ENCODE assay signal across 9 cellular contexts in the genomic region with DNA sequence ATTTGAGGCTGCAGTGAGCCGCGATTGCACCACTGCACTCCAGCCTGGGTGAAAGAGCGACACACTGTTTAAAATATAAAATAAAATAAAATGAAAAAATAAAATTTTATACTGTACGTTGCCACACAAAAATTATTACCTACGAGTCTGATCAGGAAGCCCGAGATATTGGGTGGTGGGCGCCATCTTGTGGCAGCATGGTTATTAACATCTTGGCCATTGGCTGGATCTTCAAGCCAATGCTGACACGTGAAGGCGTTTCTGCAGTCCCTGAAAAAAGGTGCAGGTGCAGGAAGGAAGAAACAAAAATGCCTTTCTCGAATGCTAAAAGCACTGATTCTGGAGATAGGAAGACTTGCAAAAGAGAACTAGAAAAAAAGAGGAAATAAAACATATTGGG. TPM values are rescaled to one million over a fixed set of nuclear protein-coding genes. Genes with fewer than 3 reads are reported as not detected.
DNase-seq lines count a peak whose midpoint lies in the region; ATAC-seq and TF ChIP-seq lines count a peak whose summit lies in the region.
"Had no signal": no experiment of that assay in that cellular context is flagged by ENCODE, and none has a peak within 500 bp of the region (broad histone marks: within the 10 kb centered on the region; RNA-seq: fewer than 3 reads in every experiment).

No MANE protein-coding gene starts in this region.

- intact Hi-C loops in ascending aorta (cut with DNase I), result no loop called here

- no peaks in the 10 kb centered on the region for H3K9me3 ChIP-seq in ascending aorta

- peak; percentile 25 to 59 (median 43) for TF ChIP-seq CTCF in ascending aorta (IDR thresholded peaks at IDR 0.05)

- no peak overlapping the region for H3K27ac ChIP-seq in ascending aorta
- H3K27ac ChIP-seq: BLaER1 treated with 17β-estradiol and CSF1 and Interleukin-3, amounts not matched to agents 10 nM and 100 nM had no signal

- ATAC-seq in GM21717 (IDR thresholded peaks at IDR 0.05; ENCODE audit: unreplicated experiment), result no peak

- H3K27me3 ChIP-seq in ascending aorta, result no peaks in the 10 kb centered on the region

- no peaks in the 10 kb centered on the region for H3K36me3 ChIP-seq in ascending aorta
- H3K36me3 ChIP-seq: BLaER1 treated with 17β-estradiol and CSF1 and Interleukin-3, amounts not matched to agents 10 nM and 100 nM had no signal

- H3K4me3 ChIP-seq in ascending aorta, result no peak overlapping the region
- H3K4me3 ChIP-seq: BLaER1 treated with 17β-estradiol and CSF1 and Interleukin-3, amounts not matched to agents 10 nM and 100 nM had no signal

- DNase-seq in NCI-H1436 (lab: John Stamatoyannopoulos, UW), result peak; percentile 13
- no peak for DNase-seq in NCI-H1436 treated with DMSO at 0.1 percent for 48 hours (lab: John Stamatoyannopoulos, UW)
- DNase-seq in Kasumi-1 (lab: John Stamatoyannopoulos, UW), result peak; percentile 36 to 48
- peak; percentile 6 to 63 (median 33) for DNase-seq in T-helper 2 cell
- peak in 1 of 2 donors; percentile 75 for DNase-seq in ascending aorta (ENCODE audit: low spot score in 2 of 2)
- peak in 31 of 51 donors; percentile 0 to 48 (median 6) for DNase-seq in hypothalamus (lab: John Stamatoyannopoulos, UW)
- DNase-seq in stimulated activated CD4-positive, alpha-beta T cell treated with anti-CD3 and anti-CD28 coated beads, Interleukin-15, amount 100 ng/mL, for 1 hour (ENCODE audit: low read depth in 1 of 2, low spot score in 1 of 2), result peak; percentile 19 to 35

- H3K4me1 ChIP-seq in ascending aorta, result no peaks in the 10 kb centered on the region

RNA-seq across cellular contexts. Expression of a gene that starts 4.9 kb away (rescaled TPM):
- total RNA-seq in ascending aorta, result 0.53 TPM

RNA-seq across cellular contexts. Expression of a gene that starts 34.6 kb away (rescaled TPM):
- total RNA-seq in ascending aorta, result not detected
